1 cellular context compared by ENCODE assay signal in genomic region chr21:34567574-34567973, GRCh38.
A peak's percentile ranks its signal among the peaks of the same experiment; 100 is the strongest.
TF ChIP-seq lines count a peak whose summit lies in the region.

No MANE protein-coding gene starts in this region.

TF ChIP-seq in K562, 482 proteins besides CTCF, POLR2A, EP300 and RAD21:
- 0 out of 2 replicates have a peak, but pooled peaks have one; percentile 36 for TF ChIP-seq ZBTB33 (CRISPR knock-in tag; IDR thresholded peaks at IDR 0.05)
- TF ChIP-seq TCFL5 (CRISPR knock-in tag; conservative IDR thresholded peaks at IDR 0.05), result no peak
